ENCODE assay signal across 18 cellular contexts in genomic region chr5:141941779-141942178, GRCh38. TPM values are rescaled to one million over a fixed set of nuclear protein-coding genes. Genes with fewer than 3 reads are reported as not detected.
A peak's percentile ranks its signal among the peaks of the same experiment; 100 is the strongest.
DNase-seq lines count a peak whose midpoint lies in the region; ATAC-seq and TF ChIP-seq lines count a peak whose summit lies in the region.
"Had no signal": no experiment of that assay in that cellular context is flagged by ENCODE, and none has a peak within 500 bp of the region (broad histone marks: within the 10 kb centered on the region; RNA-seq: fewer than 3 reads in every experiment).

No MANE protein-coding gene starts in this region.

- peaks cover 0 to 52% (median 37%) of the 10 kb centered on the region in 12 donors for H3K4me1 ChIP-seq in heart left ventricle
- H3K4me1 ChIP-seq: parathyroid adenoma had no signal

- peaks cover 5 to 56% (median 37%) of the 10 kb centered on the region in 9 donors for H3K36me3 ChIP-seq in heart left ventricle

- H3K9me3 ChIP-seq in heart left ventricle = no peaks in the 10 kb centered on the region
- H3K9me3 ChIP-seq: tibial nerve had no signal

- WGBS in heart left ventricle, 4 donors = 76 to 82% (median 78%) methylated on average over 6 of the region's 6 CpGs

- H3K4me1 Mint-ChIP-seq in chondrocyte (ENCODE audit: low read depth) = peaks cover 23% of the 10 kb centered on the region
- H3K4me1 Mint-ChIP-seq in natural killer cell = peaks cover 26 to 32% of the 10 kb centered on the region in 2 donors
- peaks cover 3% of the 10 kb centered on the region for H3K4me1 Mint-ChIP-seq in type B pancreatic cell (ENCODE audit: unreplicated experiment)
- peaks cover 7% of the 10 kb centered on the region for H3K4me1 Mint-ChIP-seq in progenitor cell of endocrine pancreas (ENCODE audit: low read depth)

- no peak overlapping the region for H3K4me3 Mint-ChIP-seq in chondrocyte (ENCODE audit: unreplicated experiment)
- H3K4me3 Mint-ChIP-seq in natural killer cell = peak overlapping the region; percentile 14
- no peak overlapping the region for H3K4me3 Mint-ChIP-seq in type B pancreatic cell
- H3K4me3 Mint-ChIP-seq in progenitor cell of endocrine pancreas (ENCODE audit: low read depth) = no peak overlapping the region
- H3K4me3 Mint-ChIP-seq: activated naive CD4-positive, alpha-beta T cell treated with anti-CD3 and anti-CD28 coated beads, Interleukin-2, amount 50 U/mL, for 24 hours; activated T-cell treated with anti-CD3 and anti-CD28 coated beads, Interleukin-2, amount 50 U/mL, for 4 hours; CD8-positive, alpha-beta T cell had no signal

- no peak for TF ChIP-seq POLR2A in heart left ventricle (IDR thresholded peaks at IDR 0.05)

- H3K27ac Mint-ChIP-seq in chondrocyte (ENCODE audit: unreplicated experiment) = peak overlapping the region; percentile 13
- peak overlapping the region; percentile 80 to 89 for H3K27ac Mint-ChIP-seq in natural killer cell
- H3K27ac Mint-ChIP-seq in type B pancreatic cell = peak overlapping the region; percentile 39
- no peak overlapping the region for H3K27ac Mint-ChIP-seq in progenitor cell of endocrine pancreas
- H3K27ac Mint-ChIP-seq: activated naive CD4-positive, alpha-beta T cell treated with anti-CD3 and anti-CD28 coated beads, Interleukin-2, amount 50 U/mL, for 24 hours had no signal

- H3K4me3 ChIP-seq in heart left ventricle = no peak overlapping the region
- H3K4me3 ChIP-seq: lung, tibial nerve had no signal

- DNase-seq in heart left ventricle = no peak
- DNase-seq in cardiac septum (ENCODE audit: low spot score) = no peak
- no peak for DNase-seq in chondrocyte (ENCODE audit: low spot score)
- DNase-seq in natural killer cell = no peak
- no peak for DNase-seq in type B pancreatic cell (ENCODE audit: extremely low spot score, unreplicated experiment)
- no peak for DNase-seq in NK-92 (lab: John Stamatoyannopoulos, UW; ENCODE audit: unreplicated experiment)
- DNase-seq in progenitor cell of endocrine pancreas (ENCODE audit: low spot score, unreplicated experiment) = no peak
- DNase-seq: ACHN; activated T-cell treated with anti-CD3 and anti-CD28 coated beads, Interleukin-2, amount 50 U/mL, for 4 hours; CD8-positive, alpha-beta T cell; NCI-H1694; NCI-H345 had no signal

- H3K9me3 Mint-ChIP-seq in chondrocyte (ENCODE audit: low read depth) (no peaks in the 10 kb centered on the region), natural killer cell (no peaks in the 10 kb centered on the region), type B pancreatic cell (no peaks in the 10 kb centered on the region), progenitor cell of endocrine pancreas (ENCODE audit: low read depth) (no peaks in the 10 kb centered on the region)
- H3K9me3 Mint-ChIP-seq: activated naive CD4-positive, alpha-beta T cell treated with anti-CD3 and anti-CD28 coated beads, Interleukin-2, amount 50 U/mL, for 24 hours; activated T-cell treated with anti-CD3 and anti-CD28 coated beads, Interleukin-2, amount 50 U/mL, for 4 hours; CD8-positive, alpha-beta T cell had no signal

- no peaks in the 10 kb centered on the region for H3K27me3 ChIP-seq in heart left ventricle
- H3K27me3 ChIP-seq: tibial nerve had no signal

- peaks cover 9% of the 10 kb centered on the region for H3K36me3 Mint-ChIP-seq in chondrocyte (ENCODE audit: low read depth)
- no peaks in the 10 kb centered on the region for H3K36me3 Mint-ChIP-seq in natural killer cell
- peaks cover 4% of the 10 kb centered on the region for H3K36me3 Mint-ChIP-seq in type B pancreatic cell
- H3K36me3 Mint-ChIP-seq in progenitor cell of endocrine pancreas (ENCODE audit: insufficient read depth) = peaks cover 1% of the 10 kb centered on the region

- TF ChIP-seq CTCF in heart left ventricle (IDR thresholded peaks at IDR 0.05) = no peak
- TF ChIP-seq CTCF in chondrocyte (IDR thresholded peaks at IDR 0.05) = no peak
- no peak for TF ChIP-seq CTCF in natural killer cell (IDR thresholded peaks at IDR 0.05)
- TF ChIP-seq CTCF in type B pancreatic cell (conservative IDR thresholded peaks at IDR 0.05) = no peak
- no peak for TF ChIP-seq CTCF in progenitor cell of endocrine pancreas (IDR thresholded peaks at IDR 0.05; ENCODE audit: unreplicated experiment)

- ATAC-seq in heart left ventricle (no peak), natural killer cell (peak; percentile 49 to 53 (median 50)), HG02678 (IDR thresholded peaks at IDR 0.05; ENCODE audit: unreplicated experiment) (no peak)
- ATAC-seq: activated T-cell treated with anti-CD3 and anti-CD28 coated beads, Interleukin-2, amount 50 U/mL, for 4 hours; CD8-positive, alpha-beta T cell had no signal

- no peaks in the 10 kb centered on the region for H3K27me3 Mint-ChIP-seq in chondrocyte (ENCODE audit: low read depth)
- H3K27me3 Mint-ChIP-seq in natural killer cell (ENCODE audit: low read depth in 2 of 2) = no peaks in the 10 kb centered on the region
- no peaks in the 10 kb centered on the region for H3K27me3 Mint-ChIP-seq in type B pancreatic cell
- H3K27me3 Mint-ChIP-seq in progenitor cell of endocrine pancreas = no peaks in the 10 kb centered on the region
- H3K27me3 Mint-ChIP-seq: activated naive CD4-positive, alpha-beta T cell treated with anti-CD3 and anti-CD28 coated beads, Interleukin-2, amount 50 U/mL, for 24 hours had no signal

- intact Hi-C loops in heart left ventricle (cut with DNase I) (no loop called here), cardiac septum (cut with DNase I) (no loop called here), natural killer cell (cut with micrococcal nuclease) (no loop called here)

- H3K27ac ChIP-seq in heart left ventricle = peak overlapping the region in 11 of 12 donors; percentile 1 to 81 (median 44)

RNA-seq across cellular contexts. Expression of gene PCDH12, which starts 16.2 kb away (rescaled TPM):
- total RNA-seq in heart left ventricle = 10 to 100 TPM in 6 of 9 donors, 1 to 10 TPM in 3; 5.0 to 23.9 (median 11.2) TPM
- 1 to 10 TPM; 2.9 to 5.7 TPM for polyA plus RNA-seq in heart left ventricle
- total RNA-seq in cardiac septum = 4.9 TPM
- 0.02 TPM in 1 of 3 replicates, not detected in the others for total RNA-seq in chondrocyte
- under 1 TPM in 1 of 3 donors, not detected in 2; 0.05 TPM for total RNA-seq in natural killer cell
- not detected in 2 replicates for total RNA-seq in type B pancreatic cell (ENCODE audit: low replicate concordance)
- total RNA-seq in progenitor cell of endocrine pancreas = not detected in 2 replicates
- total RNA-seq: CD8-positive, alpha-beta T cell; M059J had no signal

RNA-seq across cellular contexts. Expression of gene DELE1, which starts 18.1 kb away (rescaled TPM):
- total RNA-seq in heart left ventricle = 100 to 1,000 TPM in 4 of 9 donors, 10 to 100 TPM in 5; 63.1 to 174 (median 96.0) TPM
- 10 to 100 TPM; 56.8 to 59.1 TPM for polyA plus RNA-seq in heart left ventricle
- 115 TPM for total RNA-seq in cardiac septum
- 43.8 to 52.4 TPM (median 45.0 TPM) in 3 replicates for total RNA-seq in chondrocyte
- 100 to 1,000 TPM; 106 to 125 (median 115) TPM for total RNA-seq in natural killer cell
- total RNA-seq in type B pancreatic cell (ENCODE audit: low replicate concordance) = 45.7 and 67.9 TPM in 2 replicates
- 86.1 and 93.4 TPM in 2 replicates for total RNA-seq in progenitor cell of endocrine pancreas

RNA-seq across cellular contexts. Expression of gene RNF14, which starts 27.1 kb away (rescaled TPM):
- total RNA-seq in heart left ventricle (100 to 1,000 TPM in 5 of 9 donors, 10 to 100 TPM in 4; 88.5 to 131 (median 103) TPM), cardiac septum (104 TPM), chondrocyte (80.4 to 83.6 TPM (median 83.5 TPM) in 3 replicates), natural killer cell (10 to 100 TPM; 20.6 to 29.2 (median 21.3) TPM), type B pancreatic cell (ENCODE audit: low replicate concordance) (39.8 and 59.2 TPM in 2 replicates), progenitor cell of endocrine pancreas (35.5 and 37.3 TPM in 2 replicates)
- polyA plus RNA-seq in heart left ventricle = 100 to 1,000 TPM in 1 of 2 donors, 10 to 100 TPM in 1; 21.3 to 105 TPM

Comparison
In these comparisons a context has a peak if more than half of its experiments do, and no peak if none do; other contexts are left out.
1. ATAC-seq: peak in natural killer cell (3 of 3); none in heart left ventricle (0 of 4) and HG02678 (single experiment).